Comparison of ENCODE assay signal across 16 cellular contexts in genomic region chr16:14004031-14004718, GRCh38.
DNase-seq lines count a peak whose midpoint lies in the region; TF ChIP-seq lines count a peak whose summit lies in the region.
"Had no signal": no experiment of that assay in that cellular context is flagged by ENCODE, and none has a peak within 500 bp of the region (broad histone marks: within the 10 kb centered on the region; RNA-seq: fewer than 3 reads in every experiment).

No MANE protein-coding gene starts in this region.

- TF ChIP-seq POLR2A in adrenal gland (IDR thresholded peaks at IDR 0.05) = no peak
- TF ChIP-seq POLR2A in esophagus squamous epithelium (IDR thresholded peaks at IDR 0.05) = no peak
- no peak for TF ChIP-seq POLR2A in suprapubic skin (IDR thresholded peaks at IDR 0.05)

- H3K36me3 Mint-ChIP-seq in nephron progenitor cell (ENCODE audit: low read depth) = no peaks in the 10 kb centered on the region

- H3K36me3 ChIP-seq in adrenal gland (replicated peaks in 1 of 2) (no peaks in the 10 kb centered on the region), esophagus squamous epithelium (no peaks in the 10 kb centered on the region), suprapubic skin (no peaks in the 10 kb centered on the region)
- H3K36me3 ChIP-seq: ovary, tibial nerve had no signal

- no peak for TF ChIP-seq CTCF in adrenal gland (IDR thresholded peaks at IDR 0.05)
- TF ChIP-seq CTCF in esophagus squamous epithelium (IDR thresholded peaks at IDR 0.05) = no peak
- no peak for TF ChIP-seq CTCF in nephron progenitor cell (IDR thresholded peaks at IDR 0.05)
- no peak for TF ChIP-seq CTCF in suprapubic skin (IDR thresholded peaks at IDR 0.05)

- no peak for TF ChIP-seq EP300 in suprapubic skin (IDR thresholded peaks at IDR 0.05)

- H3K27me3 Mint-ChIP-seq in nephron progenitor cell (ENCODE audit: low read depth, poor library complexity) = peaks cover 14% of the 10 kb centered on the region

- H3K27me3 ChIP-seq in adrenal gland = no peaks in the 10 kb centered on the region
- no peaks in the 10 kb centered on the region for H3K27me3 ChIP-seq in esophagus squamous epithelium
- H3K27me3 ChIP-seq in suprapubic skin = no peaks in the 10 kb centered on the region
- H3K27me3 ChIP-seq: ovary, tibial nerve had no signal

- no peaks in the 10 kb centered on the region for H3K9me3 Mint-ChIP-seq in nephron progenitor cell
- H3K9me3 Mint-ChIP-seq: activated T-helper 17 cell treated with anti-CD3 and anti-CD28 coated beads, Interleukin-2, amount 50 U/mL, for 72 hours had no signal

- no peak overlapping the region for H3K4me3 Mint-ChIP-seq in nephron progenitor cell
- H3K4me3 Mint-ChIP-seq: activated T-helper 17 cell treated with anti-CD3 and anti-CD28 coated beads, Interleukin-2, amount 50 U/mL, for 72 hours had no signal

- DNase-seq in adrenal gland (peak in 5 of 7 donors; percentile 23 to 71 (median 38)), esophagus squamous epithelium (lab: John Stamatoyannopoulos, UW) (no peak), nephron progenitor cell (no peak), suprapubic skin (ENCODE audit: low spot score in 2 of 2) (no peak)
- DNase-seq in activated CD4-positive, alpha-beta T cell treated with anti-CD3 and anti-CD28 coated beads for 1 hour = no peak
- DNase-seq in activated naive CD4-positive, alpha-beta T cell treated with anti-CD3 and anti-CD28 coated beads, Interleukin-2, amount 50 U/mL, for 16 hours = no peak
- no peak for DNase-seq in activated naive CD4-positive, alpha-beta T cell treated with Interleukin-2 at 50 U/mL for 16 hours
- DNase-seq in activated CD4-positive, CD25-positive, alpha-beta regulatory T cell (lab: John Stamatoyannopoulos, UW) = no peak
- DNase-seq: effector CD8-positive, alpha-beta T cell; Karpas-422; NCI-H1694; NCI-H510A; stimulated activated CD4-positive, alpha-beta T cell treated with anti-CD3 and anti-CD28 coated beads, Interleukin-15, amount 100 ng/mL, for 24 hours had no signal

- intact Hi-C loops in adrenal gland (cut with DNase I) (no loop called here), esophagus squamous epithelium (cut with DNase I) (no loop called here)

- no peaks in the 10 kb centered on the region for H3K9me3 ChIP-seq in adrenal gland (replicated peaks in 1 of 3)
- H3K9me3 ChIP-seq in esophagus squamous epithelium = no peaks in the 10 kb centered on the region
- H3K9me3 ChIP-seq in suprapubic skin = no peaks in the 10 kb centered on the region
- H3K9me3 ChIP-seq: ovary, tibial nerve had no signal

- H3K4me1 ChIP-seq in adrenal gland (replicated peaks in 1 of 2) = peaks cover 0 to 31% of the 10 kb centered on the region in 2 donors
- H3K4me1 ChIP-seq in esophagus squamous epithelium = peaks cover 20 to 43% (median 28%) of the 10 kb centered on the region in 3 donors
- peaks cover 29% of the 10 kb centered on the region for H3K4me1 ChIP-seq in suprapubic skin

- WGBS in adrenal gland, 4 donors = 75 to 80% (median 78%) methylated on average over 6 to 13 of the region's 13 CpGs
- 73 to 75% methylated on average over 9 to 11 of the region's 13 CpGs for WGBS in esophagus squamous epithelium, 2 donors
- WGBS in suprapubic skin = 83% methylated on average over 12 of the region's 13 CpGs

- peaks cover 55% of the 10 kb centered on the region for H3K4me1 Mint-ChIP-seq in nephron progenitor cell

- H3K27ac Mint-ChIP-seq in nephron progenitor cell = peak overlapping the region; percentile 59
- H3K27ac Mint-ChIP-seq: activated T-helper 17 cell treated with anti-CD3 and anti-CD28 coated beads, Interleukin-2, amount 50 U/mL, for 72 hours had no signal

- H3K4me3 ChIP-seq in adrenal gland = no peak overlapping the region
- H3K4me3 ChIP-seq in esophagus squamous epithelium = no peak overlapping the region
- no peak overlapping the region for H3K4me3 ChIP-seq in suprapubic skin

- peak overlapping the region in 3 of 5 donors; percentile 51 to 69 (median 54) for H3K27ac ChIP-seq in adrenal gland
- H3K27ac ChIP-seq in esophagus squamous epithelium = peak overlapping the region; percentile 47 to 76 (median 64)
- peak overlapping the region; percentile 52 for H3K27ac ChIP-seq in suprapubic skin
- H3K27ac ChIP-seq: ovary had no signal

Comparison
In these comparisons a context has a peak if more than half of its experiments do, and no peak if none do; other contexts are left out.
1. DNase-seq: peak in adrenal gland (5 of 7); none in esophagus squamous epithelium (single experiment), nephron progenitor cell (single experiment), suprapubic skin (0 of 2), activated CD4-positive, alpha-beta T cell treated with anti-CD3 and anti-CD28 coated beads for 1 hour (single experiment), activated naive CD4-positive, alpha-beta T cell treated with anti-CD3 and anti-CD28 coated beads, Interleukin-2, amount 50 U/mL, for 16 hours (single experiment), activated naive CD4-positive, alpha-beta T cell treated with Interleukin-2 at 50 U/mL for 16 hours (single experiment) and activated CD4-positive, CD25-positive, alpha-beta regulatory T cell (0 of 4).
2. Peak in every context shown above with its lines, with median percentiles within 50 percentile points of each other: H3K27ac ChIP-seq.